26 cellular contexts compared by ENCODE assay signal in genomic region chr18:41853280-41853679, GRCh38.
"Had no signal": no experiment of that assay in that cellular context is flagged by ENCODE, and none has a peak within 500 bp of the region (broad histone marks: within the 10 kb centered on the region; RNA-seq: fewer than 3 reads in every experiment).

No MANE protein-coding gene starts in this region.

- H3K4me2 ChIP-seq: PC-9 had no signal

- ATAC-seq: HepG2, Right ventricle myocardium inferior, SK-N-SH treated with all-trans-retinoic acid at 6 μM for 48 hours had no signal

- H3K9me3 ChIP-seq: MG63, Peyer's patch, SJCRH30 had no signal

- H3K36me3 ChIP-seq: MG63, Peyer's patch, SJCRH30 had no signal

- H3K4me1 ChIP-seq: Peyer's patch, SJCRH30 had no signal

- H3K27ac ChIP-seq: HL-60, PC-9, Peyer's patch, SJCRH30 had no signal

- H3K4me3 ChIP-seq: MG63, PC-9, Peyer's patch, SJCRH30 had no signal

- DNase-seq: IMR-90; Karpas-422; KG1; MG63; NCI-H1092; NCI-H1105 treated with DMSO at 0.1 percent for 48 hours; NCI-H1417 treated with DMSO at 0.1 percent for 48 hours; NCI-H146; NCI-H1694 treated with DMSO at 0.1 percent for 48 hours; NCI-H1930; NCI-H2081; NCI-H2107; NCI-H2227 treated with DMSO at 0.1 percent for 48 hours; NCI-H524; NCI-H526 treated with DMSO at 0.1 percent for 48 hours; NCI-H748 treated with DMSO at 0.1 percent for 48 hours; NK-92 treated with Interleukin-12 subunit alpha and Interleukin-12 subunit beta, amount 100 ng/mL, for 24 hours; OCI-M1; PC-9; Peyer's patch; SHP77 treated with DMSO at 0.1 percent for 48 hours; SJCRH30 had no signal

- H3K27me3 ChIP-seq: Peyer's patch, SJCRH30 had no signal

- H2AFZ ChIP-seq: PC-9 had no signal
